18 cellular contexts compared by ENCODE assay signal in genomic region chr4:184693056-184693455, GRCh38. TPM values are rescaled to one million over a fixed set of nuclear protein-coding genes. Genes with fewer than 3 reads are reported as not detected.
DNase-seq lines count a peak whose midpoint lies in the region; ATAC-seq, FAIRE-seq and TF ChIP-seq lines count a peak whose summit lies in the region.
"Had no signal": no experiment of that assay in that cellular context is flagged by ENCODE, and none has a peak within 500 bp of the region (broad histone marks: within the 10 kb centered on the region; RNA-seq: fewer than 3 reads in every experiment).

No MANE protein-coding gene starts in this region.

- H3K4me2 ChIP-seq in IMR-90 (ENCODE audit: low read depth, low read length) = no peak overlapping the region
- H3K4me2 ChIP-seq in K562 (ENCODE audit: insufficient read depth, low read length) = no peak overlapping the region
- H3K4me2 ChIP-seq: A549 had no signal

- DNase-seq in AG09319 (ENCODE audit: extremely low read depth, low read depth) (peak; percentile 4), IMR-90 (peak; percentile 62), K562 (ENCODE audit: extremely low read depth in 1 of 4, low spot score in 3 of 4) (no peak), fibroblast of the conjunctiva (ENCODE audit: low read depth) (peak; percentile 38), brain microvascular endothelial cell (no peak), hippocampal formation (lab: John Stamatoyannopoulos, UW) (no peak)
- DNase-seq: CD4-positive, CD25-positive, alpha-beta regulatory T cell; KBM-7; MV-4-11; NCI-H1417; NCI-H187 treated with DMSO at 0.1 percent for 48 hours; NCI-H446; NCI-H69; NK-92 treated with Interleukin-12 subunit alpha and Interleukin-12 subunit beta, amount 100 ng/mL, for 24 hours; SHP77 treated with DMSO at 0.1 percent for 48 hours had no signal

- H2BK120ac ChIP-seq in IMR-90 (ENCODE audit: low read depth, low read length) = no peak overlapping the region

- no peak overlapping the region for H3K27ac ChIP-seq in IMR-90 (ENCODE audit: insufficient read depth, low read length)
- H3K27ac ChIP-seq in K562 (ENCODE audit: extremely low read depth, low read depth, low read length) = no peak overlapping the region
- no peak overlapping the region for H3K27ac ChIP-seq in brain microvascular endothelial cell
- H3K27ac ChIP-seq: A549 had no signal

- no peak for TF ChIP-seq EP300 in K562 (IDR thresholded peaks at IDR 0.05; ENCODE audit: low read length)

- no peak overlapping the region for H2AK5ac ChIP-seq in IMR-90 (ENCODE audit: low read depth, low read length)

- H4K91ac ChIP-seq in IMR-90 (ENCODE audit: insufficient read depth, low read depth, low read length) = no peak overlapping the region

- no peak overlapping the region for H3K4ac ChIP-seq in IMR-90 (ENCODE audit: low read depth, low read length)

- CTCF ChIA-PET in IMR-90 (lab: Yijun Ruan, JAX) = no interaction called here
- CTCF ChIA-PET in K562 (lab: Yijun Ruan, JAX; ENCODE audit: low intra/inter-chr PET ratio) = no interaction called here

- H3K27me3 ChIP-seq in IMR-90 (ENCODE audit: control insufficient read depth, insufficient read depth, low read length) = no peaks in the 10 kb centered on the region
- no peaks in the 10 kb centered on the region for H3K27me3 ChIP-seq in K562 (ENCODE audit: control insufficient read depth in 2 of 2, insufficient read depth in 2 of 2, low read length in 2 of 2)
- no peaks in the 10 kb centered on the region for H3K27me3 ChIP-seq in brain microvascular endothelial cell (replicated peaks)

- 0 out of 4 replicates have a peak, but pooled peaks cover 2 to 4% of the 10 kb centered on the region in 2 experiments for H3K79me1 ChIP-seq in IMR-90 (ENCODE audit: low read depth in 1 of 2, low read length in 2 of 2)

- no peak overlapping the region for H4K5ac ChIP-seq in IMR-90 (ENCODE audit: low read depth, low read length)

- H3K79me2 ChIP-seq in K562 (ENCODE audit: control insufficient read depth, insufficient read depth, low read length) = no peaks in the 10 kb centered on the region

- no peak overlapping the region for H3K23ac ChIP-seq in IMR-90 (ENCODE audit: low read depth, low read length)

- dilution Hi-C loops in IMR-90 (cut with HindIII; ENCODE audit: low sequenced_read_pairs, unreplicated experiment) = no loop called here

- ATAC-seq in IMR-90 (ENCODE audit: low read depth) (no peak; the same call in 1 of the 2 replicates), K562 (no peak), GM18502 (IDR thresholded peaks at IDR 0.05; ENCODE audit: poor library complexity, unreplicated experiment) (no peak)
- ATAC-seq: A549, HCT116 had no signal

- H3K9me3 ChIP-seq in IMR-90 (ENCODE audit: control insufficient read depth, insufficient read depth, low read length) (no peaks in the 10 kb centered on the region), K562 (replicated peaks; ENCODE audit: control insufficient read depth, insufficient read depth, low read depth, low read length) (no peaks in the 10 kb centered on the region)
- H3K9me3 ChIP-seq: A549 had no signal

- intact Hi-C loops in IMR-90 (cut with micrococcal nuclease) (no loop called here), K562 (cut with micrococcal nuclease) (no loop called here)

- H3K4me1 ChIP-seq in IMR-90 (ENCODE audit: control insufficient read depth, insufficient read depth, low read length) (peaks cover 2% of the 10 kb centered on the region; the same call in 1 of the 2 replicates), K562 (replicated peaks in 1 of 2; ENCODE audit: control insufficient read depth in 2 of 2, insufficient read depth in 2 of 2, low read length in 2 of 2) (no peaks in the 10 kb centered on the region)

- in situ Hi-C loops in IMR-90 (cut with MboI; ENCODE audit: low sequenced_read_pairs) = no loop called here
- in situ Hi-C loops in K562 (cut with MboI) = no loop called here
- in situ Hi-C loops in brain microvascular endothelial cell (cut with HindIII; ENCODE audit: low pct_ligation_motif_present, low sequenced_read_pairs) = no loop called here

- no peak overlapping the region for H2BK20ac ChIP-seq in IMR-90 (ENCODE audit: low read depth, low read length)

- peaks cover 4% of the 10 kb centered on the region; the same call in 1 of the 2 replicates for H3K9me1 ChIP-seq in IMR-90 (ENCODE audit: insufficient read depth, low read length)
- no peaks in the 10 kb centered on the region for H3K9me1 ChIP-seq in K562 (ENCODE audit: control insufficient read depth, insufficient read depth, low read length)

- H2BK5ac ChIP-seq in IMR-90 (ENCODE audit: low read depth, low read length, poor library complexity, severe bottlenecking) = no peak overlapping the region

- no peak overlapping the region for H2AFZ ChIP-seq in IMR-90 (replicated peaks; ENCODE audit: low read length, poor library complexity)
- no peak overlapping the region for H2AFZ ChIP-seq in K562 (ENCODE audit: low read depth, low read length)

- H3K36me3 ChIP-seq in IMR-90 (ENCODE audit: control insufficient read depth, insufficient read depth, low read length) (peaks cover 1% of the 10 kb centered on the region; the same call in 1 of the 2 replicates), K562 (ENCODE audit: control insufficient read depth, insufficient read depth, low read length) (peaks cover 50% of the 10 kb centered on the region), brain microvascular endothelial cell (replicated peaks) (peaks cover 5% of the 10 kb centered on the region)

- H3K9ac ChIP-seq in IMR-90 (ENCODE audit: low read depth, low read length) (no peak overlapping the region), K562 (ENCODE audit: insufficient read depth in 1 of 2, low read depth in 2 of 2, low read length in 2 of 2) (no peak overlapping the region)

- no peak for TF ChIP-seq POLR2A in IMR-90 (IDR thresholded peaks at IDR 0.05; ENCODE audit: low read depth, low read length)
- no peak for TF ChIP-seq POLR2A in K562 (conservative IDR thresholded peaks at IDR 0.05)

- WGBS in IMR-90 (ENCODE audit: extremely low coverage in 2 of 2, insufficient read length in 1 of 2), 2 experiments = no CpG with 5 or more reads among the region's 5 CpGs
- WGBS in K562 (ENCODE audit: insufficient coverage, low coverage, missing lambda C conversion rate) = 83% methylated on average over 5 of the region's 5 CpGs

- H4K20me1 ChIP-seq in IMR-90 (ENCODE audit: insufficient read depth, low read length) (no peaks in the 10 kb centered on the region), K562 (replicated peaks; ENCODE audit: control insufficient read depth, insufficient read depth, low read length) (no peaks in the 10 kb centered on the region)

- no peak overlapping the region for H3K14ac ChIP-seq in IMR-90 (replicated peaks; ENCODE audit: low read depth, low read length)

- peak; percentile 15 for FAIRE-seq in K562 (lab: Jason Lieb, UNC)
- FAIRE-seq: A549 had no signal

- H3K4me3 ChIP-seq in IMR-90 (ENCODE audit: insufficient read depth, low read depth, low read length) (no peak overlapping the region), K562 (no peak overlapping the region), brain microvascular endothelial cell (ENCODE audit: low read depth, low read length) (no peak overlapping the region)
- H3K4me3 ChIP-seq: A549 had no signal

- TF ChIP-seq CTCF in AG09319 (IDR thresholded peaks at IDR 0.05; ENCODE audit: low read depth, low read length) = no peak
- TF ChIP-seq CTCF in IMR-90 (conservative IDR thresholded peaks at IDR 0.05; ENCODE audit: low read depth, low read length) = no peak
- no peak for TF ChIP-seq CTCF in K562 (IDR thresholded peaks at IDR 0.05 in 2 of 3, conservative IDR thresholded peaks at IDR 0.05 in 1 of 3; ENCODE audit: insufficient read depth in 2 of 3, low read depth in 1 of 3, low read length in 3 of 3)
- no peak for TF ChIP-seq CTCF in brain microvascular endothelial cell (IDR thresholded peaks at IDR 0.05; ENCODE audit: low read depth, low read length, missing control alignments)

- no peak overlapping the region for H2AK9ac ChIP-seq in IMR-90 (replicated peaks; ENCODE audit: low read depth, low read length, poor library complexity)

- H3K56ac ChIP-seq in IMR-90 (ENCODE audit: extremely low read depth, insufficient read depth, low read length) = no peak overlapping the region

- no peak overlapping the region for H3K18ac ChIP-seq in IMR-90 (ENCODE audit: low read depth, low read length)

- H2BK15ac ChIP-seq in IMR-90 (ENCODE audit: low read depth, low read length) = no peak overlapping the region

- POLR2A ChIA-PET in IMR-90 (lab: Charles Lee; ENCODE audit: unreplicated experiment) = no interaction called here
- POLR2A ChIA-PET in K562 (lab: Yijun Ruan, JAX) = interaction anchor here (1.3 to 1.6 kb wide), 2 partner anchors 8 to 18 kb away, joined by 3 read pairs; no protein-coding TSS in a partner anchor

- no peak for TF ChIP-seq RAD21 in IMR-90 (IDR thresholded peaks at IDR 0.05; ENCODE audit: low read length)
- no peak for TF ChIP-seq RAD21 in K562 (CRISPR knock-in tag; conservative IDR thresholded peaks at IDR 0.05 in 1 of 2, IDR thresholded peaks at IDR 0.05 in 1 of 2)

- BruUV-seq in IMR-90 (replicated peaks; lab: Mats Ljungman, UMichigan) (no TSS peak), K562 (replicated peaks; lab: Mats Ljungman, UMichigan) (TSS peak; percentile 12)

- H4K8ac ChIP-seq in IMR-90 (ENCODE audit: low read depth in 2 of 2, low read length in 2 of 2) = no peak overlapping the region

RNA-seq across cellular contexts. Expression of gene CENPU, which starts 40.8 kb away (rescaled TPM):
- total RNA-seq in IMR-90 (2012; rRNA removed) = 13.6 and 26.7 TPM in 2 replicates
- polyA plus RNA-seq in IMR-90 (2012; rRNA removed) = 12.0 and 14.6 TPM in 2 replicates
- 0.98 and 1.5 TPM in 2 replicates for polyA plus RNA-seq in IMR-90 (2012; cell fraction: cytosol; rRNA removed)
- polyA plus RNA-seq in IMR-90 (2012; cell fraction: nucleus; rRNA removed; ENCODE audit: low replicate concordance) = 0.63 and 7.0 TPM in 2 replicates
- total RNA-seq in K562 (2011; cell fraction: chromatin; rRNA removed; ENCODE audit: low replicate concordance) = 22.8 and 65.9 TPM in 2 replicates
- total RNA-seq in K562 (2011; cell fraction: nucleolus; rRNA removed) = 11.3 and 12.8 TPM in 2 replicates
- 24.1 and 26.8 TPM in 2 replicates for total RNA-seq in K562 (2011; cell fraction: nucleoplasm; rRNA removed)
- 44.8 and 65.5 TPM in 2 replicates for total RNA-seq in K562 (2014; rRNA removed)
- 97.0 and 120 TPM in 2 replicates for total RNA-seq in K562 (2014; rRNA removed; fragmentation: Illumina TruSeq; extraction: Trizol)
- total RNA-seq in K562 (2015; rRNA removed; fragmentation: Illumina TruSeq; extraction: Trizol) = 80.7 and 85.8 TPM in 2 replicates
- 61.5 and 65.3 TPM in 2 replicates for total RNA-seq in K562 (2021)
- polyA plus RNA-seq in K562 (2011; rRNA removed) = 85.2 and 98.7 TPM in 2 replicates
- polyA plus RNA-seq in K562 (2011; cell fraction: cytosol; rRNA removed) = 6.5 and 18.3 TPM in 2 replicates
- 32.3 and 51.0 TPM in 2 replicates for polyA plus RNA-seq in K562 (2011; cell fraction: nucleus; rRNA removed)
- polyA plus RNA-seq in K562 (2012) = 46.9 and 78.6 TPM in 2 replicates
- 83.0 and 95.8 TPM in 2 replicates for polyA plus RNA-seq in K562 (2014; fragmentation: Illumina TruSeq; extraction: Trizol)
- 10 to 100 TPM; 39.4 to 53.7 TPM for polyA plus RNA-seq in K562 (2014; fragmentation: Nextera tagmentation; extraction: Ambion mirVana)
- 74.3 and 84.3 TPM in 2 replicates for polyA plus RNA-seq in K562 (2014; rRNA removed)
- polyA minus RNA-seq in K562 (2011; rRNA and poly(A)+ RNA removed) = 47.8 and 60.0 TPM in 2 replicates
- polyA minus RNA-seq in K562 (2011; cell fraction: cytosol; rRNA and poly(A)+ RNA removed) = 18.9 and 22.0 TPM in 2 replicates
- polyA minus RNA-seq in K562 (2011; cell fraction: nucleus; rRNA and poly(A)+ RNA removed) = 15.9 and 31.9 TPM in 2 replicates

RNA-seq across cellular contexts. Expression of gene PRIMPOL, which starts 43.5 kb away (rescaled TPM):
- 5.6 and 10.0 TPM in 2 replicates for total RNA-seq in IMR-90 (2012; rRNA removed)
- polyA plus RNA-seq in IMR-90 (2012; rRNA removed) = 6.6 and 8.8 TPM in 2 replicates
- 0.90 and 1.5 TPM in 2 replicates for polyA plus RNA-seq in IMR-90 (2012; cell fraction: cytosol; rRNA removed)
- 1.4 and 15.6 TPM in 2 replicates for polyA plus RNA-seq in IMR-90 (2012; cell fraction: nucleus; rRNA removed; ENCODE audit: low replicate concordance)
- 17.5 and 57.3 TPM in 2 replicates for total RNA-seq in K562 (2011; cell fraction: chromatin; rRNA removed; ENCODE audit: low replicate concordance)
- 7.0 and 11.7 TPM in 2 replicates for total RNA-seq in K562 (2011; cell fraction: nucleolus; rRNA removed)
- 14.9 and 18.1 TPM in 2 replicates for total RNA-seq in K562 (2011; cell fraction: nucleoplasm; rRNA removed)
- 11.3 and 16.8 TPM in 2 replicates for total RNA-seq in K562 (2014; rRNA removed)
- 22.5 and 25.4 TPM in 2 replicates for total RNA-seq in K562 (2014; rRNA removed; fragmentation: Illumina TruSeq; extraction: Trizol)
- total RNA-seq in K562 (2015; rRNA removed; fragmentation: Illumina TruSeq; extraction: Trizol) = 19.5 and 23.3 TPM in 2 replicates
- total RNA-seq in K562 (2021) = 14.3 and 14.9 TPM in 2 replicates
- polyA plus RNA-seq in K562 (2011; rRNA removed) = 30.0 and 32.0 TPM in 2 replicates
- 3.4 and 10.0 TPM in 2 replicates for polyA plus RNA-seq in K562 (2011; cell fraction: cytosol; rRNA removed)
- 8.5 and 20.0 TPM in 2 replicates for polyA plus RNA-seq in K562 (2011; cell fraction: nucleus; rRNA removed)
- polyA plus RNA-seq in K562 (2012) = 18.2 and 22.5 TPM in 2 replicates
- polyA plus RNA-seq in K562 (2014; fragmentation: Illumina TruSeq; extraction: Trizol) = 16.1 and 17.9 TPM in 2 replicates
- 10 to 100 TPM; 11.0 to 14.2 TPM for polyA plus RNA-seq in K562 (2014; fragmentation: Nextera tagmentation; extraction: Ambion mirVana)
- polyA plus RNA-seq in K562 (2014; rRNA removed) = 14.7 and 19.2 TPM in 2 replicates
- polyA minus RNA-seq in K562 (2011; rRNA and poly(A)+ RNA removed) = 11.3 and 11.9 TPM in 2 replicates
- polyA minus RNA-seq in K562 (2011; cell fraction: cytosol; rRNA and poly(A)+ RNA removed) = 4.1 and 4.6 TPM in 2 replicates
- 4.6 and 9.6 TPM in 2 replicates for polyA minus RNA-seq in K562 (2011; cell fraction: nucleus; rRNA and poly(A)+ RNA removed)

RNA-seq across cellular contexts. Expression of gene CASP3, which starts 43.8 kb away (rescaled TPM):
- total RNA-seq in IMR-90 (2012; rRNA removed) = 26.7 and 58.9 TPM in 2 replicates
- 21.1 and 27.4 TPM in 2 replicates for polyA plus RNA-seq in IMR-90 (2012; rRNA removed)
- polyA plus RNA-seq in IMR-90 (2012; cell fraction: cytosol; rRNA removed) = 6.3 and 9.6 TPM in 2 replicates
- 4.5 and 21.2 TPM in 2 replicates for polyA plus RNA-seq in IMR-90 (2012; cell fraction: nucleus; rRNA removed; ENCODE audit: low replicate concordance)
- total RNA-seq in K562 (2011; cell fraction: chromatin; rRNA removed; ENCODE audit: low replicate concordance) = 3.0 and 10.7 TPM in 2 replicates
- 3.0 and 3.9 TPM in 2 replicates for total RNA-seq in K562 (2011; cell fraction: nucleolus; rRNA removed)
- 5.9 and 10.9 TPM in 2 replicates for total RNA-seq in K562 (2011; cell fraction: nucleoplasm; rRNA removed)
- 22.0 and 24.9 TPM in 2 replicates for total RNA-seq in K562 (2014; rRNA removed)
- total RNA-seq in K562 (2014; rRNA removed; fragmentation: Illumina TruSeq; extraction: Trizol) = 38.3 and 41.2 TPM in 2 replicates
- total RNA-seq in K562 (2015; rRNA removed; fragmentation: Illumina TruSeq; extraction: Trizol) = 37.9 and 40.1 TPM in 2 replicates
- 26.4 and 28.7 TPM in 2 replicates for total RNA-seq in K562 (2021)
- 32.8 and 38.6 TPM in 2 replicates for polyA plus RNA-seq in K562 (2011; rRNA removed)
- 6.6 and 15.4 TPM in 2 replicates for polyA plus RNA-seq in K562 (2011; cell fraction: cytosol; rRNA removed)
- polyA plus RNA-seq in K562 (2011; cell fraction: nucleus; rRNA removed) = 7.5 and 12.3 TPM in 2 replicates
- polyA plus RNA-seq in K562 (2012) = 25.0 and 26.4 TPM in 2 replicates
- 31.4 and 31.8 TPM in 2 replicates for polyA plus RNA-seq in K562 (2014; fragmentation: Illumina TruSeq; extraction: Trizol)
- polyA plus RNA-seq in K562 (2014; fragmentation: Nextera tagmentation; extraction: Ambion mirVana) = 10 to 100 TPM; 17.6 to 39.3 TPM
- 29.9 and 30.3 TPM in 2 replicates for polyA plus RNA-seq in K562 (2014; rRNA removed)
- polyA minus RNA-seq in K562 (2011; rRNA and poly(A)+ RNA removed) = 21.6 and 22.6 TPM in 2 replicates
- 8.4 and 10.9 TPM in 2 replicates for polyA minus RNA-seq in K562 (2011; cell fraction: cytosol; rRNA and poly(A)+ RNA removed)
- 2.6 and 6.4 TPM in 2 replicates for polyA minus RNA-seq in K562 (2011; cell fraction: nucleus; rRNA and poly(A)+ RNA removed)

Comparison
In these comparisons a context has a peak if more than half of its experiments do, and no peak if none do; other contexts are left out.
1. DNase-seq: peak in AG09319 (single experiment), IMR-90 (single experiment) and fibroblast of the conjunctiva (single experiment); none in K562 (0 of 4), brain microvascular endothelial cell (single experiment) and hippocampal formation (0 of 2).